ENCODE assay signal across 8 cellular contexts in the genomic region with DNA sequence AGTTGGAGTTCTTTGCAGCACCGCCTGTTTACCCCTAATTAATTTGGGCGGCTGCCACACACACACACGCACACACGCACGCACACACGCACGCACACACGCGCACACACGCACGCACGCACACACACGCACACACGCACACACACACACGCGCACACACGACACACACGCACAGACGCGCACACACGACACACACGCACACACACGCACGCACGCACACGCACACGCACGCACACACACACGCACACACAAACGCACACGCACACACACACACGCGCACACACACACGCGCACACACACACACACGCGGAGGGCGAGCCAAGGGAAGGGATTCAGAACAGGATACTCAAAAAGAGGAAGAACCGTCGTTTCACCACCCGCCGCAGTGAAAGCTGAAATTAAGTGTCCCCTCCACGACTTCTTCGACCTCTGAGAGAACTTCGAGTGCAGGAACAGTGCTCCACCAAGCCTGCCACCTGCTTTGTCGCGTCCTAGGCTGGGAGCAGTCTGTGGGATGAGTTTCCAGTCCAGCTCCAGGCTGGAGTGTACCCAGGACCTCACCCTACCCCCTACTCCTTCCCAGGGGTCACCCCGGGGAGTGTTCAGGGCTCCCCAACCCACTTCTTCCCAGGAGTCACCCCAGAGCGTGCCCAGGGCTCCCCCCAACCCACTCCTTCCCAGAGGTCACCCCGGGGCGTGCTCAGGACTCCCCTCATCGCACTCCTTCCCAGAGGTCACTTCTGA. TPM values are rescaled to one million over a fixed set of nuclear protein-coding genes. Genes with fewer than 3 reads are reported as not detected.
DNase-seq lines count a peak whose midpoint lies in the region; ATAC-seq, FAIRE-seq and TF ChIP-seq lines count a peak whose summit lies in the region.

No MANE protein-coding gene starts in this region.

- H3K9me3 ChIP-seq in OCI-LY3 (ENCODE audit: insufficient read depth, low read length): no peaks in the 10 kb centered on the region
- H3K9me3 ChIP-seq in astrocyte (ENCODE audit: insufficient read depth, low read depth, low read length): no peaks in the 10 kb centered on the region
- H3K9me3 ChIP-seq in iPS-18a (ENCODE audit: control insufficient read depth, low read depth, low read length): no peaks in the 10 kb centered on the region
- no peaks in the 10 kb centered on the region for H3K9me3 ChIP-seq in small intestine (ENCODE audit: control insufficient read depth, low read depth)

- H3K4me3 ChIP-seq in OCI-LY3 (ENCODE audit: low read length) (peak overlapping the region; percentile 98), astrocyte (ENCODE audit: insufficient read depth, low read depth, low read length) (peak overlapping the region; percentile 78), iPS-18a (ENCODE audit: low read length) (peak overlapping the region; percentile 73), small intestine (ENCODE audit: low read depth in 1 of 2, low read length in 2 of 2) (peak overlapping the region; percentile 64 to 97)

- peaks cover 2% of the 10 kb centered on the region for H3K9me3 Mint-ChIP-seq in astrocyte (ENCODE audit: unreplicated experiment)

- H3K27me3 Mint-ChIP-seq in astrocyte (ENCODE audit: low read depth, unreplicated experiment): no peaks in the 10 kb centered on the region

- peaks cover 24% of the 10 kb centered on the region for H3K27me3 ChIP-seq in OCI-LY3 (ENCODE audit: low read depth, low read length)
- H3K27me3 ChIP-seq in astrocyte (ENCODE audit: insufficient read depth, low read length): no peaks in the 10 kb centered on the region
- H3K27me3 ChIP-seq in iPS-18a (ENCODE audit: control insufficient read depth, insufficient read depth, low read length): peaks cover 20% of the 10 kb centered on the region
- no peaks in the 10 kb centered on the region for H3K27me3 ChIP-seq in small intestine (ENCODE audit: control insufficient read depth in 2 of 2, insufficient read depth in 2 of 2, low read length in 2 of 2)

- H3K27ac ChIP-seq in OCI-LY3 (ENCODE audit: low read length) (peak overlapping the region; percentile 17; the same call in 1 of the 2 replicates), astrocyte (ENCODE audit: low read depth, low read length) (no peak overlapping the region), iPS-18a (ENCODE audit: low read length) (no peak overlapping the region), small intestine (ENCODE audit: low read depth in 1 of 2, low read length in 1 of 2) (peak overlapping the region; percentile 27 to 71)

- H3K79me2 ChIP-seq in OCI-LY3 (ENCODE audit: low read length) (no peaks in the 10 kb centered on the region), astrocyte (ENCODE audit: insufficient read depth, low read length) (no peaks in the 10 kb centered on the region)

- in situ Hi-C loops in GM13976 (cut with MboI; ENCODE audit: low sequenced_read_pairs, unreplicated experiment): no loop called here

- H3K4me3 Mint-ChIP-seq in astrocyte (ENCODE audit: unreplicated experiment): peak overlapping the region; percentile 86

- H3K4me1 ChIP-seq in OCI-LY3 (ENCODE audit: low read length) (peaks cover 61% of the 10 kb centered on the region), astrocyte (ENCODE audit: insufficient read depth, low read length) (peaks cover 14% of the 10 kb centered on the region), iPS-18a (ENCODE audit: control insufficient read depth, low read depth, low read length) (peaks cover 8% of the 10 kb centered on the region), small intestine (ENCODE audit: control insufficient read depth in 2 of 2, insufficient read depth in 1 of 2, low read depth in 1 of 2, low read length in 1 of 2) (peaks cover 0 to 3% of the 10 kb centered on the region in 2 donors)

- DNase-seq in GM13976 (ENCODE audit: low spot score): peak; percentile 68
- no peak for DNase-seq in astrocyte (ENCODE audit: low read depth)
- peak; percentile 47 for DNase-seq in small intestine
- no peak for DNase-seq in anterior cingulate cortex (lab: John Stamatoyannopoulos, UW)
- DNase-seq in NCI-H1694 treated with DMSO at 0.1 percent for 48 hours (lab: John Stamatoyannopoulos, UW): no peak

- H3K9ac ChIP-seq in OCI-LY3 (ENCODE audit: low read length): peak overlapping the region; percentile 71
- H3K9ac ChIP-seq in astrocyte (ENCODE audit: low read length): peak overlapping the region; percentile 80
- H3K9ac ChIP-seq in iPS-18a (ENCODE audit: low read length): peak overlapping the region; percentile 42

- H3K4me2 ChIP-seq in OCI-LY3 (ENCODE audit: low read length) (peak overlapping the region; percentile 99), astrocyte (ENCODE audit: low read length) (peak overlapping the region; percentile 98)

- TF ChIP-seq CTCF in GM13976 (IDR thresholded peaks at IDR 0.05; ENCODE audit: borderline replicate concordance, control extremely low read depth, extremely low read depth, insufficient read depth, missing control alignments) (no peak), OCI-LY3 (IDR thresholded peaks at IDR 0.05; ENCODE audit: low read depth, low read length) (no peak), astrocyte (IDR thresholded peaks at IDR 0.05; ENCODE audit: insufficient read depth, low read depth, low read length) (no peak)

- 13 to 47% (median 26%) methylated on average over 25 to 52 of the region's 52 CpGs for WGBS in small intestine, 3 donors

- H3K4me1 Mint-ChIP-seq in astrocyte (ENCODE audit: low read depth, unreplicated experiment): peaks cover 16% of the 10 kb centered on the region

- H4K20me1 ChIP-seq in OCI-LY3 (ENCODE audit: insufficient read depth, low read length) (peaks cover 21% of the 10 kb centered on the region; the same call in 1 of the 2 replicates), astrocyte (ENCODE audit: insufficient read depth, low read length) (no peaks in the 10 kb centered on the region)

- H3K36me3 Mint-ChIP-seq in astrocyte (ENCODE audit: low read depth, unreplicated experiment): peaks cover 5% of the 10 kb centered on the region

- FAIRE-seq in astrocyte (lab: Jason Lieb, UNC) (no peak), small intestine (lab: Jason Lieb, UNC) (no peak)

- H3K36me3 ChIP-seq in OCI-LY3 (replicated peaks; ENCODE audit: low read depth, low read length) (peaks cover 9% of the 10 kb centered on the region), astrocyte (ENCODE audit: insufficient read depth, low read length) (no peaks in the 10 kb centered on the region), iPS-18a (ENCODE audit: control insufficient read depth, low read depth, low read length) (no peaks in the 10 kb centered on the region), small intestine (ENCODE audit: control insufficient read depth in 2 of 2, insufficient read depth in 2 of 2, low read length in 2 of 2) (no peaks in the 10 kb centered on the region)

- H3K27ac Mint-ChIP-seq in astrocyte (ENCODE audit: unreplicated experiment): no peak overlapping the region

- ATAC-seq in HG03565 (IDR thresholded peaks at IDR 0.05; ENCODE audit: unreplicated experiment): no peak

- H2AFZ ChIP-seq in OCI-LY3 (ENCODE audit: low read depth, low read length) (no peak overlapping the region), astrocyte (ENCODE audit: low read depth, low read length) (peak overlapping the region; percentile 98)

RNA-seq across cellular contexts. Expression of gene RNASET2, which starts 1.1 kb away (rescaled TPM):
- total RNA-seq in astrocyte: 18.7 and 22.0 TPM in 2 replicates
- polyA plus RNA-seq in small intestine: 10 to 100 TPM; 25.7 to 41.9 (median 41.3) TPM

RNA-seq across cellular contexts. Expression of gene CEP43, which starts 43.9 kb away (rescaled TPM):
- 15.6 and 16.0 TPM in 2 replicates for total RNA-seq in astrocyte
- polyA plus RNA-seq in small intestine: 10 to 100 TPM in 2 of 3 donors, 1 to 10 TPM in 1; 8.4 to 23.5 (median 13.2) TPM

Comparison
In these comparisons a context has a peak if more than half of its experiments do, and no peak if none do; other contexts are left out.
1. DNase-seq: peak in GM13976 (single experiment) and small intestine (single experiment); none in astrocyte (single experiment), anterior cingulate cortex (0 of 58) and NCI-H1694 treated with DMSO at 0.1 percent for 48 hours (single experiment).
2. H3K27ac ChIP-seq: peak in OCI-LY3 (single experiment) and small intestine (2 of 2); none in astrocyte (single experiment) and iPS-18a (single experiment).
3. Peak in every context shown above with its lines, with median percentiles within 50 percentile points of each other: H3K4me3 ChIP-seq and H3K9ac ChIP-seq.